ENCODE assay signal across 1 cellular context in genomic region chr5:131996210-131997025, GRCh38.
A peak's percentile ranks its signal among the peaks of the same experiment; 100 is the strongest.
TF ChIP-seq lines count a peak whose summit lies in the region.

No MANE protein-coding gene starts in this region.

TF ChIP-seq in K562, 482 proteins besides CTCF, POLR2A, EP300 and RAD21 (continued from another document and continues in another):
- no peak for TF ChIP-seq ZNF407 (IDR thresholded peaks at IDR 0.05; ENCODE audit: low read depth)
- no peak for TF ChIP-seq ZNF764 (CRISPR knock-in tag; IDR thresholded peaks at IDR 0.05; ENCODE audit: low read depth)
- no peak for TF ChIP-seq NELFE (IDR thresholded peaks at IDR 0.05; ENCODE audit: insufficient read depth, insufficient read length)
- TF ChIP-seq TFE3 (CRISPR knock-in tag; IDR thresholded peaks at IDR 0.05) = no peak
- peak; percentile 5 for TF ChIP-seq RBBP5 (IDR thresholded peaks at IDR 0.05; ENCODE audit: borderline replicate concordance, insufficient read depth, low read length, poor library complexity, severe bottlenecking)
- TF ChIP-seq LARP7 (IDR thresholded peaks at IDR 0.05) = no peak
- no peak for TF ChIP-seq HNRNPLL (IDR thresholded peaks at IDR 0.05; ENCODE audit: low read depth, low read length, poor library complexity, severe bottlenecking)
- TF ChIP-seq MTA2 (IDR thresholded peaks at IDR 0.05; ENCODE audit: low read depth) = peak; percentile 96
- TF ChIP-seq MIER1 (IDR thresholded peaks at IDR 0.05; ENCODE audit: low read depth) = no peak
- TF ChIP-seq BRF2 (IDR thresholded peaks at IDR 0.05; ENCODE audit: borderline replicate concordance, insufficient read depth, insufficient read length) = no peak
- no peak for TF ChIP-seq PBX2 (CRISPR knock-in tag; IDR thresholded peaks at IDR 0.05; ENCODE audit: low read depth)
- TF ChIP-seq PBX2 (tag; conservative IDR thresholded peaks at IDR 0.05; ENCODE audit: low read depth) = 0 out of 2 replicates have a peak, but pooled peaks have one; percentile 39
- TF ChIP-seq KLF13 (tag; IDR thresholded peaks at IDR 0.05; ENCODE audit: borderline replicate concordance, low read depth) = no peak
- TF ChIP-seq ATF7 (IDR thresholded peaks at IDR 0.05) = peak; percentile 27; the same call in 1 of the 2 replicates
- no peak for TF ChIP-seq KDM4B (IDR thresholded peaks at IDR 0.05; ENCODE audit: borderline replicate concordance in 2 of 2, low read depth in 1 of 2)
- peak; percentile 66; the same call in 1 of the 2 replicates for TF ChIP-seq DMBX1 (CRISPR knock-in tag; IDR thresholded peaks at IDR 0.05; ENCODE audit: borderline replicate concordance)
- TF ChIP-seq IRF2 (CRISPR knock-in tag; IDR thresholded peaks at IDR 0.05) = no peak
- TF ChIP-seq VEZF1 (CRISPR knock-in tag; IDR thresholded peaks at IDR 0.05) = no peak
- TF ChIP-seq KLF1 (tag; IDR thresholded peaks at IDR 0.05) = no peak
- TF ChIP-seq POU5F1 (IDR thresholded peaks at IDR 0.05; ENCODE audit: borderline replicate concordance, low read depth, low read length, partially characterized antibody) = no peak
- peak; percentile 98 for TF ChIP-seq NCOR1 (IDR thresholded peaks at IDR 0.05)
- TF ChIP-seq NR4A1 (CRISPR knock-in tag; IDR thresholded peaks at IDR 0.05) = no peak
- 0 out of 2 replicates have a peak, but pooled peaks have one; percentile 51 for TF ChIP-seq NR4A1 (tag; IDR thresholded peaks at IDR 0.05)
- TF ChIP-seq ZNF24 (IDR thresholded peaks at IDR 0.05) = peak; percentile 31; the same call in 1 of the 2 replicates
- TF ChIP-seq EZH2 (IDR thresholded peaks at IDR 0.05; ENCODE audit: borderline replicate concordance, low read depth, low read length) = no peak
- TF ChIP-seq SMARCE1 (IDR thresholded peaks at IDR 0.05) = peak; percentile 93
- no peak for TF ChIP-seq GMEB1 (CRISPR knock-in tag; IDR thresholded peaks at IDR 0.05)
- TF ChIP-seq HOXB6 (CRISPR knock-in tag; IDR thresholded peaks at IDR 0.05; ENCODE audit: borderline replicate concordance) = no peak
- no peak for TF ChIP-seq CBX1 (IDR thresholded peaks at IDR 0.05; ENCODE audit: low read depth)
- peak; percentile 92 for TF ChIP-seq PML (IDR thresholded peaks at IDR 0.05; ENCODE audit: low read length)
- TF ChIP-seq CTBP1 (IDR thresholded peaks at IDR 0.05; ENCODE audit: borderline replicate concordance) = peak; percentile 67; the same call in 1 of the 2 replicates
- no peak for TF ChIP-seq TGIF2 (CRISPR knock-in tag; IDR thresholded peaks at IDR 0.05)
- no peak for TF ChIP-seq CHAMP1 (IDR thresholded peaks at IDR 0.05)
- TF ChIP-seq PTRF (tag; IDR thresholded peaks at IDR 0.05) = no peak
- TF ChIP-seq CBFA2T3 (IDR thresholded peaks at IDR 0.05) = peak; percentile 98
- TF ChIP-seq C11orf30 (IDR thresholded peaks at IDR 0.05; ENCODE audit: low read depth) = peak; percentile 35; the same call in 1 of the 2 replicates
- TF ChIP-seq LEF1 (IDR thresholded peaks at IDR 0.05) = peak; percentile 100
- no peak for TF ChIP-seq TFAM (CRISPR knock-in tag; conservative IDR thresholded peaks at IDR 0.05)
- TF ChIP-seq ZFPM2 (CRISPR knock-in tag; IDR thresholded peaks at IDR 0.05) = no peak
- TF ChIP-seq ZNF41 (CRISPR knock-in tag; conservative IDR thresholded peaks at IDR 0.05) = no peak
- TF ChIP-seq THAP7 (CRISPR knock-in tag; IDR thresholded peaks at IDR 0.05) = no peak
- TF ChIP-seq ZNF133 (CRISPR knock-in tag; IDR thresholded peaks at IDR 0.05) = no peak
